In the genomic region with DNA sequence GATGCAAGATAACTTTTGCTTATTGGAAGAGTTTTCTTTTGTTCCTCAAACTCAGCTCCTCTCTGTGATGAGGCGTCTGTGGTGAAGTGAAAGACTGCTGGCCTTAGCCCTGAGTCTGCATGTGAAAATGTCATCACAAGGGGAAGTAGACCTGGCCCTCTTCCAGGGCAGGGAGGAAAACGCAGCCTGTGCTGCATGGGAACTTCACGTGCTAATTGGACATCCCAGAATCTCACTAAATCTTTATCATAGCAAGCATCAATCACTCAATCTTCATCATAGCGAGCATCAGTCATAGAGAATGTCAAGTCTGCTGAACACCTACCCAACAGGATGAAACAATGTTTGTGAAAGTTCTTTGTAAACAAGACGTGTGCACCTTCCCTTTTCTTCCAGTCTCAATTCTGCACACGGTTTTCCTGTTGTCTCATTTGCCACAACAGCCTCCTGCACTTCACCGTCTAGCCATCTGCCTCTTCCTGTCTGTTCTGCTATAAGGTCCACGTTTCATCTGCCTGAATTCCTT, we compare ENCODE assay signal across 1 cellular context.
TF ChIP-seq lines count a peak whose summit lies in the region.

No MANE protein-coding gene starts in this region.

TF ChIP-seq in HepG2, 621 proteins besides CTCF, POLR2A, EP300 and RAD21 (continued from another document):
- no peak for TF ChIP-seq KDM5A (IDR thresholded peaks at IDR 0.05; ENCODE audit: borderline replicate concordance, low read length)
- TF ChIP-seq, protein P1, sequence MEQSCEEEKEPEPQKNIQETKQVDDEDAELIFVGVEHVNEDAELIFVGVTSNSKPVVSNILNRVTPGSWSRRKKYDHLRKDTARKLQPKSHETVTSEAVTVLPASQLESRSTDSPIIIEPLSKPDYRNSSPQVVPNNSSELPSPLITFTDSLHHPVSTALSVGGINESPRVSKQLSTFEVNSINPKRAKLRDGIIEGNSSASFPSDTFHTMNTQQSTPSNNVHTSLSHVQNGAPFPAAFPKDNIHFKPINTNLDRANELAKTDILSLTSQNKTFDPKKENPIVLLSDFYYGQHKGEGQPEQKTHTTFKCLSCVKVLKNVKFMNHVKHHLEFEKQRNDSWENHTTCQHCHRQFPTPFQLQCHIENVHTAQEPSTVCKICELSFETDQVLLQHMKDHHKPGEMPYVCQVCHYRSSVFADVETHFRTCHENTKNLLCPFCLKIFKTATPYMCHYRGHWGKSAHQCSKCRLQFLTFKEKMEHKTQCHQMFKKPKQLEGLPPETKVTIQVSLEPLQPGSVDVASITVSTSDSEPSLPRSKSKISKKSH (CRISPR knock-in tag; IDR thresholded peaks at IDR 0.05; ENCODE audit: borderline replicate concordance), result no peak
- no peak for TF ChIP-seq ATF7-NPFF (CRISPR knock-in tag; IDR thresholded peaks at IDR 0.05; ENCODE audit: low read depth)
- TF ChIP-seq CCDC6 (CRISPR knock-in tag; IDR thresholded peaks at IDR 0.05), result no peak
- no peak for TF ChIP-seq CENPT (CRISPR knock-in tag; IDR thresholded peaks at IDR 0.05; ENCODE audit: low read depth)
- TF ChIP-seq ZNF83 (CRISPR knock-in tag; IDR thresholded peaks at IDR 0.05; ENCODE audit: borderline replicate concordance), result no peak
